27 cellular contexts compared by ENCODE assay signal in the genomic region with DNA sequence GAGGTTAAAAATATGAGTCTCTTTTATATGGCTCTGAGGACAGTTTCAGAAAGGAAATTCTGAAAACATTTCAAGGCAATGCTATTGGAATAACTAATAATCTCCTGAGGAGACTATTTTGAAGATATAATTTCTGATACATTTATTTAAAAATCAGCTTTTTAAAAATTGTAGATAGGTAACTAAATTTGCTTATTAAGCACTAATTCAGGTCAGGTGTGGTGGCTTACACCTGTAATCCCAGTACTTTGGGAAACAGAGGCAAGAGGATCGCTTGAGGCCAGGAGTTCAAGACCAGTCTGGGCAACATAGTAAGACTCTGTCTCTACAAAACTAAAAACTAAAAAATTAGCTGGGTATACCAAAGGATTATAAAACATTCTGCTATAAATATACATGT.
"Had no signal": no experiment of that assay in that cellular context is flagged by ENCODE, and none has a peak within 500 bp of the region (broad histone marks: within the 10 kb centered on the region; RNA-seq: fewer than 3 reads in every experiment).

No MANE protein-coding gene starts in this region.

- H3K27ac ChIP-seq: colonic mucosa, epithelial cell of prostate, esophagus squamous epithelium, gastrocnemius medialis, heart right ventricle, left lung, lower lobe of right lung had no signal

- FAIRE-seq: islet of Langerhans, keratinocyte had no signal

- H3K27me3 Mint-ChIP-seq: dendritic cell treated with granulocyte-macrophage colony-stimulating factor and Interleukin-4, amounts not matched to agents 40 ng/mL and 50 ng/mL, for 4 days; effector memory CD8-positive, alpha-beta T cell; naive B cell; naive thymus-derived CD8-positive, alpha-beta T cell had no signal

- H3K27ac Mint-ChIP-seq: dendritic cell treated with granulocyte-macrophage colony-stimulating factor and Interleukin-4, amounts not matched to agents 40 ng/mL and 50 ng/mL, for 4 days; effector memory CD8-positive, alpha-beta T cell; mesothelial cell of epicardium; naive B cell; naive thymus-derived CD8-positive, alpha-beta T cell had no signal

- H3K4me1 ChIP-seq: colonic mucosa, esophagus squamous epithelium, gastrocnemius medialis, heart right ventricle, left lung, lower lobe of right lung had no signal

- H3K36me3 ChIP-seq: colonic mucosa, gastrocnemius medialis, lower lobe of right lung had no signal

- H3K4me1 Mint-ChIP-seq: mesothelial cell of epicardium had no signal

- H3K4me3 ChIP-seq: colonic mucosa, esophagus squamous epithelium, gastrocnemius medialis, heart right ventricle, left lung, lower lobe of right lung, mucosa of descending colon had no signal

- H3K9me3 ChIP-seq: colonic mucosa, esophagus squamous epithelium, gastrocnemius medialis, lower lobe of right lung had no signal

- ATAC-seq: effector memory CD8-positive, alpha-beta T cell; esophagus mucosa; gastrocnemius medialis; heart right ventricle; left cardiac atrium; left lung; left ventricle myocardium superior; lower lobe of right lung; mucosa of descending colon; naive thymus-derived CD8-positive, alpha-beta T cell had no signal

- H3K4me3 Mint-ChIP-seq: dendritic cell treated with granulocyte-macrophage colony-stimulating factor and Interleukin-4, amounts not matched to agents 40 ng/mL and 50 ng/mL, for 4 days; effector memory CD8-positive, alpha-beta T cell; mesothelial cell of epicardium; naive B cell; naive thymus-derived CD8-positive, alpha-beta T cell had no signal

- H3K27me3 ChIP-seq: colonic mucosa, esophagus squamous epithelium, gastrocnemius medialis, heart right ventricle, left lung had no signal

- DNase-seq: colonic mucosa; cortex of kidney; effector CD8-positive, alpha-beta T cell; effector memory CD8-positive, alpha-beta T cell; erythroblast; esophagus squamous epithelium; foreskin fibroblast; foreskin melanocyte; gastrocnemius medialis; glutamatergic neuron; head of caudate nucleus; heart right ventricle; hippocampal formation; left cardiac atrium; left lung; left ventricle myocardium superior; lower lobe of right lung; mesenchymal stem cell; mucosa of descending colon; naive B cell; naive thymus-derived CD8-positive, alpha-beta T cell had no signal
